In genomic region chr3:25782938-25783660, GRCh38 we compare ENCODE assay signal across 8 cellular contexts. TPM values are rescaled to one million over a fixed set of nuclear protein-coding genes. Genes with fewer than 3 reads are reported as not detected.
DNase-seq lines count a peak whose midpoint lies in the region; ATAC-seq and TF ChIP-seq lines count a peak whose summit lies in the region.

TSS of gene NGLY1 (minus strand) at chr3:25783443. CDS start at chr3:25783390, 53 bp downstream.

- intact Hi-C loops in activated CD8-positive, alpha-beta T cell treated with anti-CD3 and anti-CD28 coated beads for 36 hours (cut with micrococcal nuclease): loop anchor here (5.0 kb wide), 1 partner anchor 121 kb away; the partner anchor contains the start of gene TOP2B

- no peaks in the 10 kb centered on the region for H3K36me3 ChIP-seq in BE2C
- H3K36me3 ChIP-seq in ectodermal cell (ENCODE audit: control insufficient read depth, insufficient read depth, low read length): no peaks in the 10 kb centered on the region
- H3K36me3 ChIP-seq in lung (ENCODE audit: control insufficient read depth in 2 of 2, insufficient read depth in 2 of 2, low read length in 2 of 2): no peaks in the 10 kb centered on the region

- CTCF ChIA-PET in activated CD8-positive, alpha-beta T cell treated with anti-CD3 and anti-CD28 coated beads for 36 hours (lab: Charles Lee): interaction anchor here (1.0 to 1.4 kb wide), 3 partner anchors 121 to 143 kb away, joined by 3 to 10 read pairs (median 4); no protein-coding TSS in a partner anchor

- DNase-seq in BE2C: peak; percentile 80
- DNase-seq in NCI-H82 treated with DMSO at 0.1 percent for 48 hours (lab: John Stamatoyannopoulos, UW; ENCODE audit: unreplicated experiment): peak; percentile 7
- peak; percentile 87 for DNase-seq in activated CD8-positive, alpha-beta T cell treated with anti-CD3 and anti-CD28 coated beads for 36 hours
- DNase-seq in lung (ENCODE audit: low spot score): peak; percentile 81
- DNase-seq in stimulated activated CD4-positive, alpha-beta T cell treated with anti-CD3 and anti-CD28 coated beads, TNF-alpha, amount 100 ng/mL, for 24 hours (ENCODE audit: low read depth in 3 of 3): peak; percentile 67 to 79 (median 77)

- no peaks in the 10 kb centered on the region for H3K27me3 Mint-ChIP-seq in activated CD8-positive, alpha-beta T cell treated with anti-CD3 and anti-CD28 coated beads for 36 hours

- no peaks in the 10 kb centered on the region for H3K9me3 ChIP-seq in BE2C
- no peaks in the 10 kb centered on the region for H3K9me3 ChIP-seq in ectodermal cell (ENCODE audit: control insufficient read depth, low read length)
- no peaks in the 10 kb centered on the region for H3K9me3 ChIP-seq in lung (ENCODE audit: control insufficient read depth in 2 of 2, insufficient read depth in 1 of 2, low read length in 1 of 2)

- peaks cover 56% of the 10 kb centered on the region for H3K4me1 Mint-ChIP-seq in activated CD8-positive, alpha-beta T cell treated with anti-CD3 and anti-CD28 coated beads for 36 hours (ENCODE audit: low read depth)

- no peaks in the 10 kb centered on the region for H3K9me3 Mint-ChIP-seq in activated CD8-positive, alpha-beta T cell treated with anti-CD3 and anti-CD28 coated beads for 36 hours

- no peaks in the 10 kb centered on the region for H3K27me3 ChIP-seq in BE2C
- H3K27me3 ChIP-seq in ectodermal cell (ENCODE audit: control insufficient read depth, insufficient read depth, low read length, poor library complexity, severe bottlenecking): peaks cover 4% of the 10 kb centered on the region
- H3K27me3 ChIP-seq in lung (ENCODE audit: control insufficient read depth, insufficient read depth): no peaks in the 10 kb centered on the region

- POLR2A ChIA-PET in activated CD8-positive, alpha-beta T cell treated with anti-CD3 and anti-CD28 coated beads for 36 hours (lab: Charles Lee): interaction anchor here (0.6 to 1.7 kb wide), 9 partner anchors 9 to 133 kb away, joined by 3 to 9 read pairs (median 5); no protein-coding TSS in a partner anchor

- H3K4me1 ChIP-seq in BE2C (no peaks in the 10 kb centered on the region), ectodermal cell (ENCODE audit: control insufficient read depth, insufficient read depth, low read length) (peaks cover 3% of the 10 kb centered on the region), lung (ENCODE audit: control insufficient read depth in 2 of 2, insufficient read depth in 2 of 2, low read length in 2 of 2) (peaks cover 0 to 13% of the 10 kb centered on the region in 2 donors)

- 0% methylated on average over 63 to 72 of the region's 72 CpGs for WGBS in ectodermal cell, 2 experiments
- WGBS in lung, 2 donors: 0 to 1% methylated on average over 52 to 72 of the region's 72 CpGs

- H3K4me3 Mint-ChIP-seq in activated CD8-positive, alpha-beta T cell treated with anti-CD3 and anti-CD28 coated beads for 36 hours: peak within 1 kb of the TSS; percentile 91

- TF ChIP-seq POLR2A in GM19193 (IDR thresholded peaks at IDR 0.05; ENCODE audit: extremely low read depth, insufficient read depth, insufficient read length): peak; percentile 85

- H3K4me3 ChIP-seq in BE2C (ENCODE audit: low read depth, low read length): peak within 1 kb of the TSS; percentile 74
- H3K4me3 ChIP-seq in ectodermal cell (ENCODE audit: insufficient read depth, low read depth, low read length): peak within 1 kb of the TSS; percentile 80
- H3K4me3 ChIP-seq in lung: peak within 1 kb of the TSS; percentile 95

- H3K27ac Mint-ChIP-seq in activated CD8-positive, alpha-beta T cell treated with anti-CD3 and anti-CD28 coated beads for 36 hours: peak within 1 kb of the TSS; percentile 88

- no peak within 1 kb of the TSS for H3K27ac ChIP-seq in ectodermal cell (ENCODE audit: insufficient read depth, low read depth, low read length, poor library complexity, severe bottlenecking)
- H3K27ac ChIP-seq in lung (ENCODE audit: low read depth in 1 of 2, low read length in 1 of 2): peak within 1 kb of the TSS; percentile 93 to 97

- H3K36me3 Mint-ChIP-seq in activated CD8-positive, alpha-beta T cell treated with anti-CD3 and anti-CD28 coated beads for 36 hours (ENCODE audit: low read depth): peaks cover 39% of the 10 kb centered on the region

- ATAC-seq in HG03378 (IDR thresholded peaks at IDR 0.05; ENCODE audit: unreplicated experiment) (peak; percentile 55), lung (ENCODE audit: insufficient read depth, low FRiP score) (peak; percentile 96)
- peak; percentile 91 for ATAC-seq in activated CD8-positive, alpha-beta T cell treated with anti-CD3 and anti-CD28 coated beads for 36 hours

- TF ChIP-seq CTCF in BE2C (IDR thresholded peaks at IDR 0.05; ENCODE audit: low read depth, low read length): no peak
- no peak for TF ChIP-seq CTCF in activated CD8-positive, alpha-beta T cell treated with anti-CD3 and anti-CD28 coated beads for 36 hours (IDR thresholded peaks at IDR 0.05)
- no peak for TF ChIP-seq CTCF in lung (IDR thresholded peaks at IDR 0.05; ENCODE audit: control extremely low read depth, extremely low read depth)

RNA-seq across cellular contexts. Expression of gene NGLY1, which starts in this region (rescaled TPM):
- polyA plus RNA-seq in BE2C (2012; ENCODE audit: insufficient read depth, insufficient read length, low read depth): 8.4 TPM
- total RNA-seq in activated CD8-positive, alpha-beta T cell treated with anti-CD3 and anti-CD28 coated beads for 36 hours: 100 to 1,000 TPM; 142 to 146 TPM
- 27.2 TPM for polyA plus RNA-seq in ectodermal cell (2013, experiment 1 of 4)
- 23.8 TPM for polyA plus RNA-seq in ectodermal cell (2013, experiment 2 of 4)
- 20.5 TPM for polyA plus RNA-seq in ectodermal cell (2013, experiment 3 of 4)
- polyA plus RNA-seq in ectodermal cell (2013, experiment 4 of 4): 22.2 TPM
- total RNA-seq in lung: 10 to 100 TPM; 28.9 to 54.4 TPM
- polyA plus RNA-seq in lung: 10 to 100 TPM; 19.1 to 35.7 TPM

Comparison
In these comparisons a context has a peak if more than half of its experiments do, and no peak if none do; other contexts are left out.
1. DNase-seq: peak in every context shown above with its lines; median percentile 87 in activated CD8-positive, alpha-beta T cell treated with anti-CD3 and anti-CD28 coated beads for 36 hours; 81 in lung; 80 in BE2C; 77 in stimulated activated CD4-positive, alpha-beta T cell treated with anti-CD3 and anti-CD28 coated beads, TNF-alpha, amount 100 ng/mL, for 24 hours; 7 in NCI-H82 treated with DMSO at 0.1 percent for 48 hours.